In genomic region chr1:6614019-6614952, GRCh38 we compare ENCODE assay signal across 8 cellular contexts. TPM values are rescaled to one million over a fixed set of nuclear protein-coding genes. Genes with fewer than 3 reads are reported as not detected.
A peak's percentile ranks its signal among the peaks of the same experiment; 100 is the strongest.
DNase-seq lines count a peak whose midpoint lies in the region; ATAC-seq and TF ChIP-seq lines count a peak whose summit lies in the region.

No MANE protein-coding gene starts in this region.

- H3K9me3 ChIP-seq in ectodermal cell (ENCODE audit: control insufficient read depth, low read length) = no peaks in the 10 kb centered on the region

- peak overlapping the region; percentile 82 for H3K4me3 ChIP-seq in AG09309 (ENCODE audit: control insufficient read depth, low read depth, low read length)
- H3K4me3 ChIP-seq in HFF-Myc (replicated peaks; ENCODE audit: low read depth, low read length) = peak overlapping the region; percentile 67
- H3K4me3 ChIP-seq in ectodermal cell (ENCODE audit: insufficient read depth, low read depth, low read length) = peak overlapping the region; percentile 93

- TF ChIP-seq CTCF in AG09309 (IDR thresholded peaks at IDR 0.05; ENCODE audit: control insufficient read depth, insufficient read depth, low read depth, low read length, missing control alignments) (no peak), HFF-Myc (IDR thresholded peaks at IDR 0.05; ENCODE audit: low read depth, low read length, missing control alignments) (no peak)

- H3K27me3 Mint-ChIP-seq in activated CD4-positive, alpha-beta T cell treated with anti-CD3 and anti-CD28 coated beads, Interleukin-2, amount 10 ng/mL, durations not matched to agents 7 days and 5 days = peaks cover 7% of the 10 kb centered on the region

- peaks cover 26% of the 10 kb centered on the region for H3K4me1 Mint-ChIP-seq in activated CD4-positive, alpha-beta T cell treated with anti-CD3 and anti-CD28 coated beads, Interleukin-2, amount 10 ng/mL, durations not matched to agents 7 days and 5 days

- peaks cover 15% of the 10 kb centered on the region for H3K36me3 ChIP-seq in ectodermal cell (ENCODE audit: control insufficient read depth, insufficient read depth, low read length)

- WGBS in ectodermal cell, 2 experiments = 0% methylated on average over 117 to 121 of the region's 121 CpGs

- DNase-seq in AG09309 (ENCODE audit: low read depth) (no peak), HFF-Myc (ENCODE audit: extremely low read depth, low read depth) (no peak), medulla oblongata (ENCODE audit: extremely low spot score) (peak; percentile 48), mesenteric fat pad (ENCODE audit: low spot score) (no peak), middle frontal gyrus (ENCODE audit: extremely low spot score, low spot score) (no peak)
- DNase-seq in activated CD4-positive, alpha-beta T cell treated with anti-CD3 and anti-CD28 coated beads, Interleukin-2, amount 10 ng/mL, durations not matched to agents 7 days and 5 days = peak; percentile 57
- DNase-seq in stimulated activated naive CD8-positive, alpha-beta T cell treated with anti-CD3 and anti-CD28 coated beads, Interleukin-15, Interleukin-2, amounts not matched to agents 100 U/mL and 50 U/mL, for 24 hours = peak; percentile 72

- peak overlapping the region; percentile 81 for H3K4me3 Mint-ChIP-seq in activated CD4-positive, alpha-beta T cell treated with anti-CD3 and anti-CD28 coated beads, Interleukin-2, amount 10 ng/mL, durations not matched to agents 7 days and 5 days

- peak overlapping the region; percentile 73 for H3K27ac Mint-ChIP-seq in activated CD4-positive, alpha-beta T cell treated with anti-CD3 and anti-CD28 coated beads, Interleukin-2, amount 10 ng/mL, durations not matched to agents 7 days and 5 days

- ATAC-seq in stimulated activated naive CD8-positive, alpha-beta T cell treated with anti-CD3 and anti-CD28 coated beads, Interleukin-15, Interleukin-2, amounts not matched to agents 100 U/mL and 50 U/mL, for 24 hours = no peak

- H3K27me3 ChIP-seq in ectodermal cell (ENCODE audit: control insufficient read depth, insufficient read depth, low read length, poor library complexity, severe bottlenecking) = peaks cover 7% of the 10 kb centered on the region

- CTCF ChIA-PET in activated CD4-positive, alpha-beta T cell treated with anti-CD3 and anti-CD28 coated beads, Interleukin-2, amount 10 ng/mL, durations not matched to agents 7 days and 5 days (lab: Charles Lee) = interaction anchor here (0.6 kb wide), 1 partner anchor 11 kb away, joined by 3 read pairs; the partner anchor contains the start of gene THAP3

- H3K36me3 Mint-ChIP-seq in activated CD4-positive, alpha-beta T cell treated with anti-CD3 and anti-CD28 coated beads, Interleukin-2, amount 10 ng/mL, durations not matched to agents 7 days and 5 days (ENCODE audit: low read depth) = peaks cover 9% of the 10 kb centered on the region

- H3K9me3 Mint-ChIP-seq in activated CD4-positive, alpha-beta T cell treated with anti-CD3 and anti-CD28 coated beads, Interleukin-2, amount 10 ng/mL, durations not matched to agents 7 days and 5 days = no peaks in the 10 kb centered on the region

- POLR2A ChIA-PET in activated CD4-positive, alpha-beta T cell treated with anti-CD3 and anti-CD28 coated beads, Interleukin-2, amount 10 ng/mL, durations not matched to agents 7 days and 5 days (lab: Charles Lee) = no interaction called here

- peak overlapping the region; percentile 50 for H3K27ac ChIP-seq in ectodermal cell (ENCODE audit: insufficient read depth, low read depth, low read length, poor library complexity, severe bottlenecking)

- peaks cover 3% of the 10 kb centered on the region for H3K4me1 ChIP-seq in ectodermal cell (ENCODE audit: control insufficient read depth, insufficient read depth, low read length)

RNA-seq across cellular contexts. Expression of gene PHF13, which starts 0.8 kb away (rescaled TPM):
- total RNA-seq in activated CD4-positive, alpha-beta T cell treated with anti-CD3 and anti-CD28 coated beads, Interleukin-2, amount 10 ng/mL, durations not matched to agents 7 days and 5 days = 10 to 100 TPM; 12.4 to 12.5 TPM
- polyA plus RNA-seq in ectodermal cell (2013, experiment 1 of 4) = 45.6 TPM
- polyA plus RNA-seq in ectodermal cell (2013, experiment 2 of 4) = 54.9 TPM
- 33.7 TPM for polyA plus RNA-seq in ectodermal cell (2013, experiment 3 of 4)
- 37.7 TPM for polyA plus RNA-seq in ectodermal cell (2013, experiment 4 of 4)
- total RNA-seq in mesenteric fat pad = 13.3 TPM

RNA-seq across cellular contexts. Expression of gene THAP3, which starts 10.4 kb away (rescaled TPM):
- 10 to 100 TPM; 18.2 to 19.5 TPM for total RNA-seq in activated CD4-positive, alpha-beta T cell treated with anti-CD3 and anti-CD28 coated beads, Interleukin-2, amount 10 ng/mL, durations not matched to agents 7 days and 5 days
- polyA plus RNA-seq in ectodermal cell (2013, experiment 1 of 4) = 26.1 TPM
- 20.9 TPM for polyA plus RNA-seq in ectodermal cell (2013, experiment 2 of 4)
- 25.2 TPM for polyA plus RNA-seq in ectodermal cell (2013, experiment 3 of 4)
- polyA plus RNA-seq in ectodermal cell (2013, experiment 4 of 4) = 25.7 TPM
- total RNA-seq in mesenteric fat pad = 13.3 TPM

RNA-seq across cellular contexts. Expression of gene KLHL21, which starts 11.6 kb away (rescaled TPM):
- total RNA-seq in activated CD4-positive, alpha-beta T cell treated with anti-CD3 and anti-CD28 coated beads, Interleukin-2, amount 10 ng/mL, durations not matched to agents 7 days and 5 days = 10 to 100 TPM; 17.3 to 20.0 TPM
- 11.1 TPM for polyA plus RNA-seq in ectodermal cell (2013, experiment 1 of 4)
- 12.9 TPM for polyA plus RNA-seq in ectodermal cell (2013, experiment 2 of 4)
- 9.3 TPM for polyA plus RNA-seq in ectodermal cell (2013, experiment 3 of 4)
- 9.0 TPM for polyA plus RNA-seq in ectodermal cell (2013, experiment 4 of 4)
- 23.4 TPM for total RNA-seq in mesenteric fat pad

RNA-seq across cellular contexts. Expression of gene ZBTB48, which starts 34.5 kb away (rescaled TPM):
- total RNA-seq in activated CD4-positive, alpha-beta T cell treated with anti-CD3 and anti-CD28 coated beads, Interleukin-2, amount 10 ng/mL, durations not matched to agents 7 days and 5 days = 10 to 100 TPM; 40.4 to 42.9 TPM
- 27.9 TPM for polyA plus RNA-seq in ectodermal cell (2013, experiment 1 of 4)
- 25.9 TPM for polyA plus RNA-seq in ectodermal cell (2013, experiment 2 of 4)
- 30.3 TPM for polyA plus RNA-seq in ectodermal cell (2013, experiment 3 of 4)
- 28.9 TPM for polyA plus RNA-seq in ectodermal cell (2013, experiment 4 of 4)
- total RNA-seq in mesenteric fat pad = 18.9 TPM

RNA-seq across cellular contexts. Expression of gene TAS1R1, which starts 59.2 kb away (rescaled TPM):
- not detected for total RNA-seq in activated CD4-positive, alpha-beta T cell treated with anti-CD3 and anti-CD28 coated beads, Interleukin-2, amount 10 ng/mL, durations not matched to agents 7 days and 5 days
- polyA plus RNA-seq in ectodermal cell (2013, experiment 1 of 4) = not detected
- polyA plus RNA-seq in ectodermal cell (2013, experiment 2 of 4) = not detected
- polyA plus RNA-seq in ectodermal cell (2013, experiment 3 of 4) = not detected
- polyA plus RNA-seq in ectodermal cell (2013, experiment 4 of 4) = not detected
- not detected for total RNA-seq in mesenteric fat pad

Comparison
In these comparisons a context has a peak if more than half of its experiments do, and no peak if none do; other contexts are left out.
1. DNase-seq: peak in activated CD4-positive, alpha-beta T cell treated with anti-CD3 and anti-CD28 coated beads, Interleukin-2, amount 10 ng/mL, durations not matched to agents 7 days and 5 days (single experiment), medulla oblongata (single experiment) and stimulated activated naive CD8-positive, alpha-beta T cell treated with anti-CD3 and anti-CD28 coated beads, Interleukin-15, Interleukin-2, amounts not matched to agents 100 U/mL and 50 U/mL, for 24 hours (single experiment); none in AG09309 (single experiment), HFF-Myc (single experiment), mesenteric fat pad (single experiment) and middle frontal gyrus (single experiment).
2. Peak in every context shown above with its lines, with median percentiles within 50 percentile points of each other: H3K4me3 ChIP-seq.